8 cellular contexts compared by ENCODE assay signal in genomic region chr11:11931461-11932055, GRCh38.
DNase-seq lines count a peak whose midpoint lies in the region; FAIRE-seq and TF ChIP-seq lines count a peak whose summit lies in the region.

No MANE protein-coding gene starts in this region.

- no peak overlapping the region for H3K9ac ChIP-seq in GM23248

- intact Hi-C loops in activated T-helper 1 cell treated with anti-CD3 and anti-CD28 coated beads, Interleukin-12 subunit alpha, Interleukin-12 subunit beta, Interleukin-2, Interleukin-4 antibody, amounts not matched to agents 30 ng/mL and 10 ng/mL and 1 ng/mL, durations not matched to agents 14 hours and 24 hours and 36 hours (cut with micrococcal nuclease), result loop anchor here (1.0 kb wide), 1 partner anchor 113 kb away; no protein-coding TSS in a partner anchor

- H3K9me3 ChIP-seq in GM23248 (ENCODE audit: low read depth), result no peaks in the 10 kb centered on the region
- H3K9me3 ChIP-seq in tibial nerve, result peaks cover 0 to 3% (median 0%) of the 10 kb centered on the region in 4 donors

- H3K4me1 ChIP-seq in GM23248 (ENCODE audit: insufficient read depth) (peaks cover 9% of the 10 kb centered on the region), tibial nerve (peaks cover 0 to 7% (median 0%) of the 10 kb centered on the region in 4 donors)

- peaks cover 18% of the 10 kb centered on the region for H3K79me2 ChIP-seq in GM23248 (ENCODE audit: insufficient read depth)

- H3K4me2 ChIP-seq in GM23248 (ENCODE audit: unreplicated experiment), result no peak overlapping the region

- POLR2A ChIA-PET in BJ (lab: Charles Lee), result no interaction called here

- H3K36me3 ChIP-seq in BJ (ENCODE audit: control insufficient read depth, insufficient read depth, low read length), result 0 out of 2 replicates have a peak, but pooled peaks cover 2% of the 10 kb centered on the region
- peaks cover 37% of the 10 kb centered on the region for H3K36me3 ChIP-seq in GM23248 (ENCODE audit: low read depth)
- H3K36me3 ChIP-seq in tibial nerve, result peaks cover 0 to 59% (median 0%) of the 10 kb centered on the region in 3 donors

- no peak overlapping the region for H2AFZ ChIP-seq in GM23248

- H3K27ac Mint-ChIP-seq in brain, result no peak overlapping the region
- no peak overlapping the region for H3K27ac Mint-ChIP-seq in activated T-helper 1 cell treated with anti-CD3 and anti-CD28 coated beads, Interleukin-12 subunit alpha, Interleukin-12 subunit beta, Interleukin-2, Interleukin-4 antibody, amounts not matched to agents 30 ng/mL and 10 ng/mL and 1 ng/mL, durations not matched to agents 14 hours and 24 hours and 36 hours

- H4K20me1 ChIP-seq in GM23248 (ENCODE audit: insufficient read depth), result no peaks in the 10 kb centered on the region

- 32 to 33% methylated on average over 5 of the region's 5 CpGs for WGBS in GM23248 (ENCODE audit: low coverage in 1 of 2, low lambda C conversion rate in 2 of 2, missing lambda C conversion rate in 2 of 2), 2 experiments
- WGBS in tibial nerve, 2 donors, result 52 to 53% methylated on average over 5 of the region's 5 CpGs

- peak; percentile 90 for FAIRE-seq in islet of Langerhans (lab: Jason Lieb, UNC)

- CTCF ChIA-PET in BJ (lab: Yijun Ruan, JAX), result interaction anchor here (0.6 to 2.6 kb wide), 20 partner anchors 10 to 1030 kb away, joined by 3 to 41 read pairs (median 4); no protein-coding TSS in a partner anchor

- peaks cover 7 to 9% (median 8%) of the 10 kb centered on the region in 5 experiments for H3K9me3 Mint-ChIP-seq in brain
- no peaks in the 10 kb centered on the region for H3K9me3 Mint-ChIP-seq in activated T-helper 1 cell treated with anti-CD3 and anti-CD28 coated beads, Interleukin-12 subunit alpha, Interleukin-12 subunit beta, Interleukin-2, Interleukin-4 antibody, amounts not matched to agents 30 ng/mL and 10 ng/mL and 1 ng/mL, durations not matched to agents 14 hours and 24 hours and 36 hours

- H3K9me2 ChIP-seq in GM23248 (ENCODE audit: insufficient read depth), result no peaks in the 10 kb centered on the region

- H3K27me3 ChIP-seq in BJ (ENCODE audit: control insufficient read depth, insufficient read depth, low read length), result no peaks in the 10 kb centered on the region
- no peaks in the 10 kb centered on the region for H3K27me3 ChIP-seq in GM23248 (replicated peaks; ENCODE audit: insufficient read depth)
- no peaks in the 10 kb centered on the region for H3K27me3 ChIP-seq in tibial nerve

- in situ Hi-C loops in GM23248 (cut with MboI), result loop anchor here (10.0 to 25.0 kb wide), 2 partner anchors 103 to 331 kb away; no protein-coding TSS in a partner anchor

- peak in 1 of 2 donors; percentile 27 for TF ChIP-seq EP300 in tibial nerve (IDR thresholded peaks at IDR 0.05)

- peaks cover 83% of the 10 kb centered on the region for H3K36me3 Mint-ChIP-seq in brain
- H3K36me3 Mint-ChIP-seq in activated T-helper 1 cell treated with anti-CD3 and anti-CD28 coated beads, Interleukin-12 subunit alpha, Interleukin-12 subunit beta, Interleukin-2, Interleukin-4 antibody, amounts not matched to agents 30 ng/mL and 10 ng/mL and 1 ng/mL, durations not matched to agents 14 hours and 24 hours and 36 hours (ENCODE audit: low read depth), result peaks cover 41% of the 10 kb centered on the region

- DNase-seq in BJ (ENCODE audit: low read depth) (no peak), GM23248 (peak; percentile 87), NCI-H524 (lab: John Stamatoyannopoulos, UW) (peak; percentile 35 to 59), tibial nerve (ENCODE audit: low spot score in 2 of 2) (peak in 1 of 2 donors; percentile 54)
- DNase-seq in activated effector memory CD4-positive, alpha-beta T cell treated with anti-CD3 and anti-CD28 coated beads, Interleukin-2, amount 50 U/mL, for 16 hours, result no peak
- no peak for DNase-seq in activated T-helper 1 cell treated with anti-CD3 and anti-CD28 coated beads, Interleukin-12 subunit alpha, Interleukin-12 subunit beta, Interleukin-2, Interleukin-4 antibody, amounts not matched to agents 30 ng/mL and 10 ng/mL and 1 ng/mL, durations not matched to agents 14 hours and 24 hours and 36 hours (ENCODE audit: low spot score)

- TF ChIP-seq CTCF in BJ (IDR thresholded peaks at IDR 0.05; ENCODE audit: insufficient read depth, low read depth, low read length) (peak; percentile 60), brain (conservative IDR thresholded peaks at IDR 0.05) (peak; percentile 77 to 80), tibial nerve (IDR thresholded peaks at IDR 0.05) (peak; percentile 44 to 82 (median 62))

- H3F3A ChIP-seq in GM23248 (ENCODE audit: insufficient read depth), result peaks cover 24% of the 10 kb centered on the region; the same call in 1 of the 2 replicates

- no peaks in the 10 kb centered on the region for H3K4me1 Mint-ChIP-seq in brain
- peaks cover 7% of the 10 kb centered on the region for H3K4me1 Mint-ChIP-seq in activated T-helper 1 cell treated with anti-CD3 and anti-CD28 coated beads, Interleukin-12 subunit alpha, Interleukin-12 subunit beta, Interleukin-2, Interleukin-4 antibody, amounts not matched to agents 30 ng/mL and 10 ng/mL and 1 ng/mL, durations not matched to agents 14 hours and 24 hours and 36 hours (ENCODE audit: low read depth)

- H3K4me3 ChIP-seq in BJ (ENCODE audit: low read depth, low read length) (no peak overlapping the region), GM23248 (no peak overlapping the region), tibial nerve (no peak overlapping the region)

- no peak for TF ChIP-seq POLR2A in tibial nerve (IDR thresholded peaks at IDR 0.05)

- no peak overlapping the region for H3K27ac ChIP-seq in GM23248
- H3K27ac ChIP-seq in tibial nerve, result no peak overlapping the region

- no peak overlapping the region for H3K4me3 Mint-ChIP-seq in brain
- H3K4me3 Mint-ChIP-seq in activated T-helper 1 cell treated with anti-CD3 and anti-CD28 coated beads, Interleukin-12 subunit alpha, Interleukin-12 subunit beta, Interleukin-2, Interleukin-4 antibody, amounts not matched to agents 30 ng/mL and 10 ng/mL and 1 ng/mL, durations not matched to agents 14 hours and 24 hours and 36 hours, result no peak overlapping the region

- H3K27me3 Mint-ChIP-seq in brain, result no peaks in the 10 kb centered on the region
- no peaks in the 10 kb centered on the region for H3K27me3 Mint-ChIP-seq in activated T-helper 1 cell treated with anti-CD3 and anti-CD28 coated beads, Interleukin-12 subunit alpha, Interleukin-12 subunit beta, Interleukin-2, Interleukin-4 antibody, amounts not matched to agents 30 ng/mL and 10 ng/mL and 1 ng/mL, durations not matched to agents 14 hours and 24 hours and 36 hours (ENCODE audit: insufficient read depth)

Comparison
In these comparisons a context has a peak if more than half of its experiments do, and no peak if none do; other contexts are left out.
1. DNase-seq: peak in GM23248 (single experiment) and NCI-H524 (2 of 2); none in BJ (single experiment), activated effector memory CD4-positive, alpha-beta T cell treated with anti-CD3 and anti-CD28 coated beads, Interleukin-2, amount 50 U/mL, for 16 hours (single experiment) and activated T-helper 1 cell treated with anti-CD3 and anti-CD28 coated beads, Interleukin-12 subunit alpha, Interleukin-12 subunit beta, Interleukin-2, Interleukin-4 antibody, amounts not matched to agents 30 ng/mL and 10 ng/mL and 1 ng/mL, durations not matched to agents 14 hours and 24 hours and 36 hours (single experiment).
2. Peak in every context shown above with its lines, with median percentiles within 50 percentile points of each other: CTCF ChIP-seq.